8 cellular contexts compared by ENCODE assay signal in the genomic region with DNA sequence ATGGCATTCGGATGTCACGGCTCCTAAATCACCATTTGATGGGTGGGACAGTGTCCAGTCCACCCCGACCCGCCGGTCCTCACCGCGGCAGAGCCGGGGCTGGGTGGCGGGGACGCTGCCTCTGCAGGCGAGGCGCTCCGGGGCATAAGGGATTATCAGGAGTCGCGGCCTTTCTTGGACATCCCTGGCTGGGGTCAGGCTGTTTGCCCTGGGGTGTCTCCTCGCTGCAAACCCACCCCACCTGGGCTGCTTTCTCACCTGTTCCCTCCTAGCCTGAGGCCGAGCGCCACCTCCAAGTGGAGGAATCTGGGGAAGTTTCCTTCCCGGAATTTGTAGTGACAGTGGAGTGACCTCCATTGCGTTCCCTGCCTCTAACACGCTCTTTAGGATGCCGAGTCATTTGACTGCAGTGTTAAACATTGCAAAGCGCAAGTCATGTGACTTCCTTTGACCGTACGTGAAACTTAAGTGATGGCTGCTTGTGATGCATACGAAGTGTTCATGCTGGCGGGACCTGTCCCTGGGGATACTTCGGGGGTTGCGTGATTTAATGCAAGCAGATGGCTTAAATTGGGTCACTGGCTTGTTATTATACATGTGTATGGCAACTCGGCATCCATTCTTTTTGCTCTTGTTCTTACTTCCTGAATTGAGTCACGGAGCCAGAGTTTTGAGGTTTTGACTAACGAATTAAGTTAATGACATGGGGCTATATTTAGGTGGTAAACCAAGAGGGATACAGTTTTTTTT. TPM values are rescaled to one million over a fixed set of nuclear protein-coding genes. Genes with fewer than 3 reads are reported as not detected.
A peak's percentile ranks its signal among the peaks of the same experiment; 100 is the strongest.
DNase-seq lines count a peak whose midpoint lies in the region; ATAC-seq and TF ChIP-seq lines count a peak whose summit lies in the region.

No MANE protein-coding gene starts in this region.

- DNase-seq in AG10803 (ENCODE audit: low read depth) (peak; percentile 91), NCI-H2227 treated with DMSO at 0.1 percent for 48 hours (lab: John Stamatoyannopoulos, UW) (peak; percentile 50), dermis blood vessel endothelial cell (peak; percentile 86), left lobe of liver (ENCODE audit: low spot score) (peak; percentile 66)
- peak; percentile 65 for DNase-seq in activated CD4-positive, alpha-beta T cell treated with anti-CD3 and anti-CD28 coated beads for 48 hours
- peak; percentile 29 for DNase-seq in stimulated activated CD4-positive, alpha-beta T cell treated with anti-CD3 and anti-CD28 coated beads, Interleukin-4, amount 100 ng/mL, for 1 hour

- no peak for TF ChIP-seq CTCF in AG10803 (conservative IDR thresholded peaks at IDR 0.05; ENCODE audit: low read length)

- ATAC-seq in GM18907 (IDR thresholded peaks at IDR 0.05; ENCODE audit: unreplicated experiment) (peak; percentile 96), HG03139 (IDR thresholded peaks at IDR 0.05; ENCODE audit: unreplicated experiment) (peak; percentile 85), left lobe of liver (peak; percentile 55)

- H3K4me3 ChIP-seq in AG10803 (ENCODE audit: low read length) = peak overlapping the region; percentile 97

RNA-seq across cellular contexts. Expression of gene LGALS8, which starts 0.5 kb away (rescaled TPM):
- total RNA-seq in dermis blood vessel endothelial cell (132 and 140 TPM in 2 replicates), left lobe of liver (24.4 TPM)

Comparison
In these comparisons a context has a peak if more than half of its experiments do, and no peak if none do; other contexts are left out.
1. Peak in every context shown above with its lines: DNase-seq, ATAC-seq and H3K4me3 ChIP-seq.
2. DNase-seq: peak in every context shown above with its lines; median percentile 91 in AG10803; 86 in dermis blood vessel endothelial cell; 66 in left lobe of liver; 65 in activated CD4-positive, alpha-beta T cell treated with anti-CD3 and anti-CD28 coated beads for 48 hours; 50 in NCI-H2227 treated with DMSO at 0.1 percent for 48 hours; 29 in stimulated activated CD4-positive, alpha-beta T cell treated with anti-CD3 and anti-CD28 coated beads, Interleukin-4, amount 100 ng/mL, for 1 hour.